12 cellular contexts compared by ENCODE assay signal in the genomic region with DNA sequence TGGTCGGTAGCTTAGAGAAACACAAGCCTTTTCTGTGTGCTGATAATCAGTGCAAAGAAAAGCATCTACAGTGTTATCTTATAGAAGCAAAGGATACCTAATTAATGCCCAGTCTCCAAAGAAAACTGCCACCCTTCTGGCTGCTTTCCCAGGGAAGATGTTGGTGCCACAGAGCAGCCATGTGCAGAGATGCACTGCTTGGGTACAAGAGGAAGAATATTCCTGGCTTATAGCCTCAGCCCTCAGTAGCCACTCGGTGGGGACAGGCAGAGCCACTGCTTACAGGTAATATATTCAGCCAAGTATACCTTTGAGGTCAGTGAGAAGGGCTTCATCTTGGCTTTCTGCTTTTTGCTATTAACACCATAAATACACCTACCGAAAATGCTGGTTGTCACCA.
DNase-seq lines count a peak whose midpoint lies in the region; ATAC-seq, FAIRE-seq and TF ChIP-seq lines count a peak whose summit lies in the region.
"Had no signal": no experiment of that assay in that cellular context is flagged by ENCODE, and none has a peak within 500 bp of the region (broad histone marks: within the 10 kb centered on the region; RNA-seq: fewer than 3 reads in every experiment).

No MANE protein-coding gene starts in this region.

- H3K27me3 ChIP-seq in keratinocyte (ENCODE audit: control insufficient read depth, extremely low read depth, insufficient read depth, low read length) (no peaks in the 10 kb centered on the region), uterus (no peaks in the 10 kb centered on the region)

- H3K4me2 ChIP-seq in keratinocyte (ENCODE audit: control insufficient read depth, extremely low read depth, insufficient read depth, low read depth, low read length), result peak overlapping the region; percentile 74

- intact Hi-C loops in uterus (cut with DNase I; ENCODE audit: low total_unique reads), result no loop called here

- TF ChIP-seq CTCF in coronary artery (IDR thresholded peaks at IDR 0.05), result no peak
- TF ChIP-seq CTCF in keratinocyte (optimal IDR thresholded peaks at IDR 0.05 in 1 of 3, IDR thresholded peaks at IDR 0.05 in 1 of 3, conservative IDR thresholded peaks at IDR 0.05 in 1 of 3; ENCODE audit: extremely low read depth in 1 of 3, insufficient read depth in 2 of 3, low read length in 3 of 3), result no peak
- TF ChIP-seq CTCF in uterus (IDR thresholded peaks at IDR 0.05), result no peak

- DNase-seq in H54 (ENCODE audit: insufficient read length, low spot score) (no peak), coronary artery (ENCODE audit: low spot score) (no peak), keratinocyte (ENCODE audit: low read depth, low spot score) (no peak), SIG-M5 treated with dmso at 0.1 percent for 504 hours (lab: John Stamatoyannopoulos, UW; ENCODE audit: unreplicated experiment) (no peak), NCI-H748 (lab: John Stamatoyannopoulos, UW; ENCODE audit: unreplicated experiment) (no peak), uterus (no peak)
- DNase-seq: activated naive CD4-positive, alpha-beta T cell treated with anti-CD3 and anti-CD28 coated beads, Interleukin-2, amount 50 U/mL, for 16 hours; DND-41; stimulated activated CD4-positive, alpha-beta T cell treated with anti-CD3 and anti-CD28 coated beads, Interleukin-15, amount 100 ng/mL, for 24 hours had no signal

- H3K36me3 ChIP-seq in keratinocyte (ENCODE audit: control insufficient read depth in 2 of 2, extremely low read depth in 1 of 2, insufficient read depth in 2 of 2, low read length in 2 of 2), result no peaks in the 10 kb centered on the region
- no peaks in the 10 kb centered on the region for H3K36me3 ChIP-seq in uterus

- H3K9me3 ChIP-seq in keratinocyte (ENCODE audit: control insufficient read depth, low read depth, low read length) (no peaks in the 10 kb centered on the region), uterus (no peaks in the 10 kb centered on the region)

- peak overlapping the region; percentile 34 for H3K4me3 ChIP-seq in coronary artery
- H3K4me3 ChIP-seq in keratinocyte (ENCODE audit: control insufficient read depth in 2 of 3, extremely low read depth in 1 of 3, insufficient read depth in 2 of 3, low read depth in 1 of 3, low read length in 3 of 3), result peak overlapping the region; percentile 15 to 51 (median 47)
- no peak overlapping the region for H3K4me3 ChIP-seq in skin epidermis
- H3K4me3 ChIP-seq in uterus, result no peak overlapping the region
- H3K4me3 ChIP-seq: lung had no signal

- no peak for TF ChIP-seq POLR2A in H54 (IDR thresholded peaks at IDR 0.05; ENCODE audit: low read depth, low read length)
- TF ChIP-seq POLR2A in uterus (IDR thresholded peaks at IDR 0.05), result no peak

- H3K27ac ChIP-seq in coronary artery (peak overlapping the region; percentile 76 to 90), keratinocyte (ENCODE audit: control insufficient read depth, insufficient read depth, low read length) (peak overlapping the region; percentile 85), skin epidermis (peak overlapping the region in 20 of 21 experiments; percentile 10 to 78 (median 59)), uterus (no peak overlapping the region)

- no peak overlapping the region for H2AFZ ChIP-seq in keratinocyte (ENCODE audit: control insufficient read depth, low read length)

- H3K4me1 ChIP-seq in keratinocyte (ENCODE audit: control insufficient read depth, extremely low read depth, insufficient read depth, low read length) (peaks cover 68% of the 10 kb centered on the region), uterus (no peaks in the 10 kb centered on the region)

- no peak for ATAC-seq in HG03139 (IDR thresholded peaks at IDR 0.05; ENCODE audit: unreplicated experiment)

- no peaks in the 10 kb centered on the region for H4K20me1 ChIP-seq in keratinocyte (ENCODE audit: control insufficient read depth, extremely low read depth, insufficient read depth, low read length)

- FAIRE-seq in H54 (lab: Jason Lieb, UNC) (peak; percentile 38), keratinocyte (lab: Jason Lieb, UNC) (no peak)

- dilution Hi-C loops in keratinocyte (cut with MboI; ENCODE audit: extremely low pct_ligation_motif_present, low sequenced_read_pairs), result no loop called here

- H3K9me1 ChIP-seq in keratinocyte (ENCODE audit: control insufficient read depth, extremely low read depth, insufficient read depth, low read length), result no peaks in the 10 kb centered on the region

- peaks cover 3% of the 10 kb centered on the region for H3K79me2 ChIP-seq in keratinocyte (ENCODE audit: control insufficient read depth, insufficient read depth, low read length)

- H3K9ac ChIP-seq in keratinocyte (ENCODE audit: control insufficient read depth, extremely low read depth, insufficient read depth, low read length), result peak overlapping the region; percentile 72

Comparison
In these comparisons a context has a peak if more than half of its experiments do, and no peak if none do; other contexts are left out.
1. H3K27ac ChIP-seq: peak in coronary artery (2 of 2), keratinocyte (single experiment) and skin epidermis (20 of 21); none in uterus (0 of 2).
2. H3K4me3 ChIP-seq: peak in coronary artery (single experiment) and keratinocyte (3 of 3); none in skin epidermis (0 of 7) and uterus (0 of 2).